In genomic region chr3:193831495-193832455, GRCh38 we compare ENCODE assay signal across 8 cellular contexts.
DNase-seq lines count a peak whose midpoint lies in the region; ATAC-seq and TF ChIP-seq lines count a peak whose summit lies in the region.

No MANE protein-coding gene starts in this region.

- no peak overlapping the region for H2AFZ ChIP-seq in H9 (ENCODE audit: low read length)

- no peak overlapping the region for H3K56ac ChIP-seq in H9 (ENCODE audit: insufficient read length, low read depth, low read length)

- no peak overlapping the region for H4K5ac ChIP-seq in H9 (ENCODE audit: insufficient read length, low read depth, low read length)

- no peak overlapping the region for H3K4ac ChIP-seq in H9 (ENCODE audit: low read depth, low read length)

- no peaks in the 10 kb centered on the region for H3K79me2 ChIP-seq in H9 (ENCODE audit: insufficient read depth, low read length)

- H3K9me3 ChIP-seq in mucosa of rectum (ENCODE audit: control insufficient read depth in 2 of 2, low read length in 2 of 2) = no peaks in the 10 kb centered on the region
- H3K9me3 ChIP-seq in H9 (ENCODE audit: control insufficient read depth, low read depth, low read length) = no peaks in the 10 kb centered on the region

- no peak overlapping the region for H3K18ac ChIP-seq in H9 (ENCODE audit: insufficient read length, low read depth, low read length)

- H3K27ac ChIP-seq in mucosa of rectum (ENCODE audit: low read depth in 2 of 2, low read length in 2 of 2) (peak overlapping the region; percentile 11 to 52), H9 (ENCODE audit: insufficient read length, low read depth, low read length) (no peak overlapping the region)

- H3K79me1 ChIP-seq in H9 (ENCODE audit: insufficient read depth, low read depth, low read length, poor library complexity, severe bottlenecking) = no peaks in the 10 kb centered on the region

- no peaks in the 10 kb centered on the region for H3K4me1 Mint-ChIP-seq in activated CD8-positive, alpha-beta T cell treated with anti-CD3 and anti-CD28 coated beads, Interleukin-2, amount 10 ng/mL, durations not matched to agents 7 days and 5 days (ENCODE audit: low read depth)
- H3K4me1 Mint-ChIP-seq in H9 = peaks cover 14 to 20% of the 10 kb centered on the region in 2 experiments

- H3K4me1 ChIP-seq in mucosa of rectum (ENCODE audit: control insufficient read depth in 2 of 2, insufficient read depth in 2 of 2, low read length in 2 of 2) (peaks cover 5 to 23% of the 10 kb centered on the region in 2 donors), H9 (ENCODE audit: insufficient read depth, low read length) (peaks cover 5% of the 10 kb centered on the region; the same call in 1 of the 2 replicates)

- peak; percentile 28 to 34 for ATAC-seq in activated CD4-positive, CD25-positive, alpha-beta regulatory T cell treated with anti-CD3 and anti-CD28 coated beads, Interleukin-2, amount 50 U/mL, for 24 hours
- peak; percentile 70 for ATAC-seq in HG03378 (IDR thresholded peaks at IDR 0.05; ENCODE audit: unreplicated experiment)
- ATAC-seq in activated CD8-positive, alpha-beta T cell treated with anti-CD3 and anti-CD28 coated beads, Interleukin-2, amount 10 ng/mL, durations not matched to agents 7 days and 5 days = no peak

- H4K91ac ChIP-seq in H9 (ENCODE audit: insufficient read length, low read depth, low read length) = no peak overlapping the region

- H2BK12ac ChIP-seq in H9 (ENCODE audit: insufficient read length, low read depth, low read length) = no peak overlapping the region

- no peak overlapping the region for H2BK15ac ChIP-seq in H9 (ENCODE audit: low read depth, low read length)

- no peak overlapping the region for H3T11ph ChIP-seq in H9 (ENCODE audit: low read length)

- no peak overlapping the region for H3K4me3 Mint-ChIP-seq in activated CD8-positive, alpha-beta T cell treated with anti-CD3 and anti-CD28 coated beads, Interleukin-2, amount 10 ng/mL, durations not matched to agents 7 days and 5 days
- no peak overlapping the region; a peak in 1 of 5 replicates for H3K4me3 Mint-ChIP-seq in H9

- CTCF ChIA-PET in activated CD8-positive, alpha-beta T cell treated with anti-CD3 and anti-CD28 coated beads, Interleukin-2, amount 10 ng/mL, durations not matched to agents 7 days and 5 days (lab: Charles Lee) = interaction anchor here (0.6 kb wide), 1 partner anchor 437 kb away, joined by 3 read pairs; no protein-coding TSS in a partner anchor

- H3K4me3 ChIP-seq in astrocyte of the cerebellum (ENCODE audit: low read depth, low read length) (no peak overlapping the region), mucosa of rectum (ENCODE audit: low read length in 2 of 2) (no peak overlapping the region)

- no peak overlapping the region for H3K14ac ChIP-seq in H9 (ENCODE audit: insufficient read depth, low read length)

- no peak overlapping the region for H4K8ac ChIP-seq in H9 (replicated peaks; ENCODE audit: insufficient read length, low read depth, low read length)

- H3K23ac ChIP-seq in H9 (ENCODE audit: insufficient read length, low read depth, low read length) = no peak overlapping the region

- no peaks in the 10 kb centered on the region for H3K36me3 Mint-ChIP-seq in activated CD8-positive, alpha-beta T cell treated with anti-CD3 and anti-CD28 coated beads, Interleukin-2, amount 10 ng/mL, durations not matched to agents 7 days and 5 days (ENCODE audit: low read depth)
- H3K36me3 Mint-ChIP-seq in H9 (ENCODE audit: insufficient read depth in 1 of 3, low read depth in 3 of 3) = no peaks in the 10 kb centered on the region; a peak in 1 of 7 replicates

- POLR2A ChIA-PET in activated CD8-positive, alpha-beta T cell treated with anti-CD3 and anti-CD28 coated beads, Interleukin-2, amount 10 ng/mL, durations not matched to agents 7 days and 5 days (lab: Charles Lee) = no interaction called here

- no peak overlapping the region for H2BK20ac ChIP-seq in H9 (ENCODE audit: low read depth, low read length, poor library complexity, severe bottlenecking)

- peaks cover 10% of the 10 kb centered on the region for H3K27me3 Mint-ChIP-seq in activated CD8-positive, alpha-beta T cell treated with anti-CD3 and anti-CD28 coated beads, Interleukin-2, amount 10 ng/mL, durations not matched to agents 7 days and 5 days (ENCODE audit: low read depth)
- peaks cover 13% of the 10 kb centered on the region for H3K27me3 Mint-ChIP-seq in H9 (ENCODE audit: low read depth)

- in situ Hi-C loops in astrocyte of the cerebellum (cut with HindIII; ENCODE audit: low sequenced_read_pairs) = no loop called here

- H3K9me3 Mint-ChIP-seq in activated CD8-positive, alpha-beta T cell treated with anti-CD3 and anti-CD28 coated beads, Interleukin-2, amount 10 ng/mL, durations not matched to agents 7 days and 5 days (ENCODE audit: insufficient read depth) = no peaks in the 10 kb centered on the region
- no peaks in the 10 kb centered on the region; a peak in 1 of 5 replicates for H3K9me3 Mint-ChIP-seq in H9

- H3K27me3 ChIP-seq in mucosa of rectum (ENCODE audit: control insufficient read depth in 2 of 2, insufficient read depth in 2 of 2, low read length in 2 of 2) (no peaks in the 10 kb centered on the region), H9 (ENCODE audit: insufficient read depth, low read length) (no peaks in the 10 kb centered on the region)

- H2BK120ac ChIP-seq in H9 (ENCODE audit: low read depth, low read length, poor library complexity, severe bottlenecking) = no peak overlapping the region

- H3K36me3 ChIP-seq in mucosa of rectum (ENCODE audit: control insufficient read depth in 2 of 2, insufficient read depth in 2 of 2, low read length in 2 of 2) = no peaks in the 10 kb centered on the region

- no peak overlapping the region for H2AK5ac ChIP-seq in H9 (ENCODE audit: insufficient read length, low read length)

- DNase-seq in activated CD4-positive, CD25-positive, alpha-beta regulatory T cell (lab: John Stamatoyannopoulos, UW) = no peak
- DNase-seq in astrocyte of the cerebellum (ENCODE audit: low read depth) = peak; percentile 18
- no peak for DNase-seq in activated CD8-positive, alpha-beta T cell treated with anti-CD3 and anti-CD28 coated beads, Interleukin-2, amount 10 ng/mL, durations not matched to agents 7 days and 5 days
- no peak for DNase-seq in H9
- no peak for DNase-seq in stimulated activated CD4-positive, alpha-beta T cell treated with anti-CD3 and anti-CD28 coated beads, Interleukin-4, amount 100 ng/mL, for 1 hour

- H3K9ac ChIP-seq in mucosa of rectum (ENCODE audit: low read depth in 1 of 2, low read length in 2 of 2) (no peak overlapping the region), H9 (ENCODE audit: extremely low read depth, insufficient read length, low read length) (no peak overlapping the region)

- WGBS in H9 (ENCODE audit: extremely low coverage, insufficient read length, low lambda C conversion rate) = no CpG with 5 or more reads among the region's 24 CpGs

- no peak overlapping the region for H2BK5ac ChIP-seq in H9 (ENCODE audit: insufficient read length, low read length)

- H3K27ac Mint-ChIP-seq in activated CD8-positive, alpha-beta T cell treated with anti-CD3 and anti-CD28 coated beads, Interleukin-2, amount 10 ng/mL, durations not matched to agents 7 days and 5 days = no peak overlapping the region
- H3K27ac Mint-ChIP-seq in H9 = no peak overlapping the region

- no peak overlapping the region for H3K4me2 ChIP-seq in H9 (ENCODE audit: insufficient read depth, insufficient read length, low read length)

- no peaks in the 10 kb centered on the region for H3K23me2 ChIP-seq in H9 (ENCODE audit: insufficient read length, low read depth, low read length, poor library complexity, severe bottlenecking)

- H4K20me1 ChIP-seq in H9 (ENCODE audit: control insufficient read depth, insufficient read depth, insufficient read length) = no peaks in the 10 kb centered on the region

- no peak for TF ChIP-seq CTCF in astrocyte of the cerebellum (IDR thresholded peaks at IDR 0.05; ENCODE audit: low read depth, low read length, missing control alignments)
- no peak for TF ChIP-seq CTCF in H9 (conservative IDR thresholded peaks at IDR 0.05)
